20 cellular contexts compared by ENCODE assay signal in the genomic region with DNA sequence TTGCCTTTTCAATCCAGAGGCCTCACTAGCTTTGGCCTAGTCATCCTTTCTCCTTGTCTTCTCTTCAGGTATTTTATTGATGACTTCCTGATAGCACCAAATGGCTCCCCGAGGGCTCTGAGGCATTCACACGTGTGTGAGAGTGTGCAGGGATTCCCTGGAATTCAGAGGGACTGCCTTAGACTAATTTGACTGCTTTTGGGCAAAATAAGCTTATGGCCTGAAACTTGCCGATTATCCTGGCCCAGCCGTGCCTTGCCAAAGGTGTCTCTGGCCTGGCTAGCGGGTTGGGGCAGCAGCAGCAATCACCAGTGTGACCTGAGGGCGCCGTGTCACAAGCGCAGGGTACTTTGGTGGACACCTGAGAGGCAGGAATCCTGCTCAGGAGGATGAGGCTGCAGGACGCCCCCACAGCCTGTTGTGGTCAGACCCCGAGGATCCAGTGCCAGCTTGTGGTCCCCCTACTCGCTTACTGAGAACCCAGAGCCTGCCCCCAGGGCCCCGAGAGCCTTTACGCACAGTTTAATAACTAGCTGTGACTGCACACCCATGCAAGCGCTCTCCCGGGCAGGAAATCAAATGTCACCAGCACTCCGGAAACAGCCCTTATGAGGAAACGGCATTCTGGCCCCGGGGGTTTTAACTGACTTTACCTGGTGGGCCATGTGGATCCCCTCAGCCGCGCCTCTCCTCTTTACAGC.
DNase-seq lines count a peak whose midpoint lies in the region; ATAC-seq and TF ChIP-seq lines count a peak whose summit lies in the region.
"Had no signal": no experiment of that assay in that cellular context is flagged by ENCODE, and none has a peak within 500 bp of the region (broad histone marks: within the 10 kb centered on the region; RNA-seq: fewer than 3 reads in every experiment).

No MANE protein-coding gene starts in this region.

- H3K4me1 ChIP-seq in GM23338 (ENCODE audit: insufficient read depth), result peaks cover 5% of the 10 kb centered on the region; the same call in 1 of the 2 replicates
- peaks cover 14% of the 10 kb centered on the region for H3K4me1 ChIP-seq in CD4-positive, alpha-beta memory T cell (ENCODE audit: insufficient read depth, low read length)

- no peak for TF ChIP-seq CTCF in GM23338 (conservative IDR thresholded peaks at IDR 0.05; ENCODE audit: low read depth in 2 of 2)

- peaks cover 10% of the 10 kb centered on the region; the same call in 1 of the 2 replicates for H3F3A ChIP-seq in GM23338 (replicated peaks; ENCODE audit: low read depth)

- no peak overlapping the region for H3K4me2 ChIP-seq in GM23338

- POLR2A ChIA-PET in CD4-positive, alpha-beta memory T cell (lab: Charles Lee; ENCODE audit: partially characterized antibody), result interaction anchor here (1.2 kb wide), 1 partner anchor 93 kb away, joined by 3 read pairs; no protein-coding TSS in a partner anchor

- peak; percentile 16 for DNase-seq in activated CD4-positive, alpha-beta T cell treated with anti-CD3 and anti-CD28 coated beads for 48 hours
- no peak for DNase-seq in activated CD4-positive, alpha-beta T cell treated with anti-CD3 and anti-CD28 coated beads for 4 hours
- no peak for DNase-seq in GM23338 (ENCODE audit: low spot score)
- DNase-seq in activated CD8-positive, alpha-beta memory T cell treated with anti-CD3 and anti-CD28 coated beads, Interleukin-2, amount 50 U/mL, for 48 hours, result peak; percentile 50
- peak; percentile 20 for DNase-seq in naive B cell
- DNase-seq in NCI-H2171 treated with DMSO at 0.1 percent for 48 hours (lab: John Stamatoyannopoulos, UW), result no peak
- DNase-seq in CD4-positive, alpha-beta memory T cell, result no peak
- no peak for DNase-seq in KG1 (lab: John Stamatoyannopoulos, UW)
- DNase-seq: 8988T, foreskin melanocyte, HCEC 1CT, NCI-H2081, NCI-H526 treated with DMSO at 0.1 percent for 48 hours, PC-3 had no signal

- no peak overlapping the region for H3K4me3 ChIP-seq in GM23338
- no peak overlapping the region for H3K4me3 ChIP-seq in CD4-positive, alpha-beta memory T cell (ENCODE audit: low read length in 2 of 2)
- H3K4me3 ChIP-seq: lung, right atrium auricular region, tibial nerve had no signal

- no peaks in the 10 kb centered on the region for H3K9me3 ChIP-seq in CD4-positive, alpha-beta memory T cell (ENCODE audit: control insufficient read depth in 1 of 2, low read length in 2 of 2)
- H3K9me3 ChIP-seq: right atrium auricular region, tibial nerve had no signal

- H4K20me1 ChIP-seq in GM23338 (replicated peaks; ENCODE audit: insufficient read depth), result no peaks in the 10 kb centered on the region

- ATAC-seq in GM23338 (no peak), naive B cell (ENCODE audit: low read depth in 2 of 2) (peak; percentile 71 to 75)
- ATAC-seq: HepG2, PC-3, SK-N-SH treated with all-trans-retinoic acid at 6 μM for 48 hours had no signal

- no peaks in the 10 kb centered on the region for H3K79me2 ChIP-seq in GM23338 (replicated peaks; ENCODE audit: insufficient read depth)

- no peak overlapping the region for H3K27ac Mint-ChIP-seq in GM23338
- peak overlapping the region in 3 of 6 donors; percentile 14 to 89 (median 70) for H3K27ac Mint-ChIP-seq in naive B cell
- peak overlapping the region in 1 of 7 donors; percentile 71 for H3K27ac Mint-ChIP-seq in CD4-positive, alpha-beta memory T cell

- peaks cover 9% of the 10 kb centered on the region for H3K4me1 Mint-ChIP-seq in GM23338
- H3K4me1 Mint-ChIP-seq in naive B cell, result peaks cover 12 to 18% (median 17%) of the 10 kb centered on the region in 3 donors
- H3K4me1 Mint-ChIP-seq in CD4-positive, alpha-beta memory T cell, result peaks cover 0 to 9% (median 6%) of the 10 kb centered on the region in 4 donors

- no peaks in the 10 kb centered on the region for H3K9me3 Mint-ChIP-seq in GM23338
- no peaks in the 10 kb centered on the region for H3K9me3 Mint-ChIP-seq in naive B cell
- H3K9me3 Mint-ChIP-seq in CD4-positive, alpha-beta memory T cell, result peaks cover 0 to 2% (median 0%) of the 10 kb centered on the region in 8 donors

- H3K27ac ChIP-seq in GM23338 (ENCODE audit: low read depth), result no peak overlapping the region
- H3K27ac ChIP-seq in CD4-positive, alpha-beta memory T cell (ENCODE audit: low read depth, low read length), result no peak overlapping the region
- H3K27ac ChIP-seq: right atrium auricular region, tibial nerve had no signal

- intact Hi-C loops in CD4-positive, alpha-beta memory T cell (cut with micrococcal nuclease), result loop anchor here (5.0 kb wide), 2 partner anchors 92 to 242 kb away; no protein-coding TSS in a partner anchor

- 0 out of 2 replicates have a peak overlapping the region, but pooled peaks have one; percentile 10 for H2AFZ ChIP-seq in GM23338

- H3K27me3 ChIP-seq in GM23338 (ENCODE audit: insufficient read depth), result no peaks in the 10 kb centered on the region
- H3K27me3 ChIP-seq in CD4-positive, alpha-beta memory T cell (ENCODE audit: insufficient read depth, low read length), result no peaks in the 10 kb centered on the region
- H3K27me3 ChIP-seq: right atrium auricular region, tibial nerve had no signal

- no peaks in the 10 kb centered on the region for H3K36me3 Mint-ChIP-seq in GM23338 (ENCODE audit: low read depth)
- no peaks in the 10 kb centered on the region for H3K36me3 Mint-ChIP-seq in naive B cell
- no peaks in the 10 kb centered on the region for H3K36me3 Mint-ChIP-seq in CD4-positive, alpha-beta memory T cell
- H3K36me3 Mint-ChIP-seq: CD14-positive monocyte had no signal

- CTCF ChIA-PET in CD4-positive, alpha-beta memory T cell (lab: Charles Lee; ENCODE audit: partially characterized antibody), result interaction anchor here (0.6 to 1.5 kb wide), 3 partner anchors 10 to 228 kb away, joined by 3 to 9 read pairs (median 3); no protein-coding TSS in a partner anchor

- H3K4me3 Mint-ChIP-seq in GM23338, result no peak overlapping the region
- H3K4me3 Mint-ChIP-seq in naive B cell, result peak overlapping the region in 3 of 8 donors; percentile 35 to 59 (median 54)
- peak overlapping the region in 1 of 8 donors; percentile 45 for H3K4me3 Mint-ChIP-seq in CD4-positive, alpha-beta memory T cell
- H3K4me3 Mint-ChIP-seq: CD14-positive monocyte had no signal

- H3K27me3 Mint-ChIP-seq in GM23338 (ENCODE audit: insufficient read depth, low read depth, poor library complexity) (peaks cover 16% of the 10 kb centered on the region), naive B cell (peaks cover 0 to 8% (median 8%) of the 10 kb centered on the region in 3 donors)
- H3K27me3 Mint-ChIP-seq in CD4-positive, alpha-beta memory T cell, result no peaks in the 10 kb centered on the region

- no peaks in the 10 kb centered on the region for H3K36me3 ChIP-seq in GM23338 (ENCODE audit: insufficient read depth)
- no peaks in the 10 kb centered on the region for H3K36me3 ChIP-seq in CD4-positive, alpha-beta memory T cell (ENCODE audit: insufficient read depth, low read length)
- H3K36me3 ChIP-seq: right atrium auricular region, tibial nerve had no signal

- no peaks in the 10 kb centered on the region for H3K9me2 ChIP-seq in GM23338 (ENCODE audit: insufficient read depth)

TF ChIP-seq in GM23338, 12 proteins besides CTCF, POLR2A, EP300 and RAD21 (continues in another document):
- no peak for TF ChIP-seq NANOG (IDR thresholded peaks at IDR 0.05; ENCODE audit: borderline replicate concordance)

Comparison
In these comparisons a context has a peak if more than half of its experiments do, and no peak if none do; other contexts are left out.
1. DNase-seq: peak in activated CD4-positive, alpha-beta T cell treated with anti-CD3 and anti-CD28 coated beads for 48 hours (single experiment), activated CD8-positive, alpha-beta memory T cell treated with anti-CD3 and anti-CD28 coated beads, Interleukin-2, amount 50 U/mL, for 48 hours (single experiment) and naive B cell (single experiment); none in activated CD4-positive, alpha-beta T cell treated with anti-CD3 and anti-CD28 coated beads for 4 hours (0 of 2), GM23338 (single experiment), NCI-H2171 treated with DMSO at 0.1 percent for 48 hours (single experiment), CD4-positive, alpha-beta memory T cell (0 of 5) and KG1 (single experiment).